ENCODE assay signal across 8 cellular contexts in the genomic region with DNA sequence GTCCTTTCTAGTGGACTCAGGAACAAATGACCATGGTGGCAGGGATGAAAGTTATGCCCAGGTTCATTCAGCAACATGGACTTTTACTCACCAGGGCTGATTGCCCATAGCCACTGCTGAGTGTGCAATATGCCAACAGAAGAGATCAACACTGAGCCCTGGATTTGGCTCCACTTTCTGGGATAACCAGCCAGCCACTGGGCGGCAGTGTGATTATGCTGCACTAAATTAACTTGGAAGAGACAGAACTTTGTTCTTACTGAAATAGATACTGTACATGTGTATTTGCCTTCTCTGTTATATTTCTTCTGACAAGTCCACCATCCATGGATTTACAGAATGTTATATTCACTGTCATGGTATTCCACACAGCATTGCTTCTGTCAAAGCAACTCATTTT.
DNase-seq lines count a peak whose midpoint lies in the region; ATAC-seq and TF ChIP-seq lines count a peak whose summit lies in the region.

No MANE protein-coding gene starts in this region.

- intact Hi-C loops in Panc1 (cut with micrococcal nuclease; ENCODE audit: unreplicated experiment): no loop called here

- peak; percentile 73 for TF ChIP-seq CTCF in Panc1 (IDR thresholded peaks at IDR 0.05)
- no peak for TF ChIP-seq CTCF in fibroblast of villous mesenchyme (IDR thresholded peaks at IDR 0.05; ENCODE audit: insufficient read depth, low read depth, low read length)
- peak; percentile 77 for TF ChIP-seq CTCF in retinal pigment epithelial cell (conservative IDR thresholded peaks at IDR 0.05; ENCODE audit: low read depth, low read length)

- no TSS peak for BruUV-seq in Panc1 (replicated peaks; lab: Mats Ljungman, UMichigan)

- H3K9me3 ChIP-seq in Panc1 (ENCODE audit: control insufficient read depth, insufficient read depth, low read depth, low read length): no peaks in the 10 kb centered on the region

- no peaks in the 10 kb centered on the region for H3K4me1 ChIP-seq in Panc1 (ENCODE audit: control insufficient read depth, insufficient read depth, low read length)

- DNase-seq in DMS53 (lab: John Stamatoyannopoulos, UW) (peak; percentile 51), DMS53 treated with DMSO at 0.1 percent for 48 hours (lab: John Stamatoyannopoulos, UW; ENCODE audit: unreplicated experiment) (no peak), Panc1 (ENCODE audit: low read depth, low spot score) (peak; percentile 2), fibroblast of villous mesenchyme (ENCODE audit: low read depth) (peak; percentile 1), retinal pigment epithelial cell (ENCODE audit: low read depth) (no peak), NCI-H1092 (lab: John Stamatoyannopoulos, UW) (no peak), GM19240 (ENCODE audit: insufficient read length, low spot score) (no peak)

- in situ Hi-C loops in Panc1 (cut with HindIII; ENCODE audit: low pct_unique_long_range_greater_than_20kb, low sequenced_read_pairs): no loop called here

- POLR2A ChIA-PET in Panc1 (lab: Charles Lee): no interaction called here

- ATAC-seq in Panc1 (no peak), GM21526 (IDR thresholded peaks at IDR 0.05; ENCODE audit: low FRiP score, unreplicated experiment) (no peak)

- H3K36me3 ChIP-seq in Panc1 (ENCODE audit: control insufficient read depth, insufficient read depth, low read length): no peaks in the 10 kb centered on the region

- H3K27ac ChIP-seq in Panc1 (ENCODE audit: low read length): no peak overlapping the region

- CTCF ChIA-PET in Panc1 (lab: Charles Lee): no interaction called here

- H3K4me3 ChIP-seq in Panc1 (ENCODE audit: low read depth in 2 of 2, low read length in 2 of 2) (no peak overlapping the region), fibroblast of villous mesenchyme (ENCODE audit: low read depth, low read length) (no peak overlapping the region), retinal pigment epithelial cell (ENCODE audit: low read length) (no peak overlapping the region)

- H3K27me3 ChIP-seq in Panc1 (ENCODE audit: control insufficient read depth, insufficient read depth, low read length): no peaks in the 10 kb centered on the region

Comparison
In these comparisons a context has a peak if more than half of its experiments do, and no peak if none do; other contexts are left out.
1. DNase-seq: peak in DMS53 (single experiment), Panc1 (single experiment) and fibroblast of villous mesenchyme (single experiment); none in DMS53 treated with DMSO at 0.1 percent for 48 hours (single experiment), retinal pigment epithelial cell (single experiment), NCI-H1092 (single experiment) and GM19240 (single experiment).